Comparison of ENCODE assay signal across 8 cellular contexts in genomic region chr17:37848690-37849616, GRCh38.
DNase-seq lines count a peak whose midpoint lies in the region; ATAC-seq, FAIRE-seq and TF ChIP-seq lines count a peak whose summit lies in the region.

No MANE protein-coding gene starts in this region.

- no peaks in the 10 kb centered on the region for H3K36me3 ChIP-seq in CD8-positive, alpha-beta T cell (ENCODE audit: insufficient read depth, low read length)
- H3K36me3 ChIP-seq in bronchial epithelial cell (ENCODE audit: control insufficient read depth, insufficient read depth, low read length) = no peaks in the 10 kb centered on the region

- H3K27ac ChIP-seq in CD8-positive, alpha-beta T cell (ENCODE audit: low read depth, low read length) = no peak overlapping the region

- no peak overlapping the region for H3K4me3 ChIP-seq in CD8-positive, alpha-beta T cell (ENCODE audit: low read depth, low read length)
- H3K4me3 ChIP-seq in bronchial epithelial cell (ENCODE audit: low read depth, low read length) = no peak overlapping the region

- FAIRE-seq in bronchial epithelial cell (lab: Jason Lieb, UNC) = no peak

- peaks cover 6% of the 10 kb centered on the region for H3K4me1 ChIP-seq in CD8-positive, alpha-beta T cell (ENCODE audit: insufficient read depth, low read length)

- no peak overlapping the region for H3K4me3 Mint-ChIP-seq in CD8-positive, alpha-beta T cell

- POLR2A ChIA-PET in CD8-positive, alpha-beta T cell (lab: Charles Lee) = interaction anchor here (0.7 kb wide), 1 partner anchor 259 kb away, joined by 5 read pairs; no protein-coding TSS in a partner anchor
- POLR2A ChIA-PET in HEK293T (lab: Yijun Ruan, JAX) = no interaction called here

- peaks cover 12% of the 10 kb centered on the region for H3K4me1 Mint-ChIP-seq in CD8-positive, alpha-beta T cell (ENCODE audit: low read depth)

- no peaks in the 10 kb centered on the region for H3K9me3 ChIP-seq in CD8-positive, alpha-beta T cell (ENCODE audit: low read length)

- CTCF ChIA-PET in CD8-positive, alpha-beta T cell (lab: Charles Lee) = interaction anchor here (1.3 kb wide), 1 partner anchor 8 kb away, joined by 3 read pairs; no protein-coding TSS in a partner anchor
- CTCF ChIA-PET in HEK293T (lab: Yijun Ruan, JAX) = no interaction called here

- no peak for DNase-seq in CD8-positive, alpha-beta T cell
- peak; percentile 42 for DNase-seq in NCI-H2029 treated with DMSO at 0.1 percent for 48 hours (lab: John Stamatoyannopoulos, UW)
- peak; percentile 95 for DNase-seq in bronchial epithelial cell (ENCODE audit: low read depth)
- no peak for DNase-seq in stimulated activated naive CD8-positive, alpha-beta T cell treated with anti-CD3 and anti-CD28 coated beads, Interleukin-15, Interleukin-2, amounts not matched to agents 100 U/mL and 50 U/mL, for 24 hours
- DNase-seq in HEK293T (ENCODE audit: extremely low spot score) = no peak
- DNase-seq in DMS 273 treated with DMSO at 0.1 percent for 48 hours (lab: John Stamatoyannopoulos, UW) = no peak

- ATAC-seq in CD8-positive, alpha-beta T cell = peak; percentile 31
- ATAC-seq in GM21360 (IDR thresholded peaks at IDR 0.05; ENCODE audit: unreplicated experiment) (peak; percentile 58), HG02763 (IDR thresholded peaks at IDR 0.05; ENCODE audit: unreplicated experiment) (no peak)
- peak; percentile 81 for ATAC-seq in stimulated activated naive CD8-positive, alpha-beta T cell treated with anti-CD3 and anti-CD28 coated beads, Interleukin-15, Interleukin-2, amounts not matched to agents 100 U/mL and 50 U/mL, for 24 hours

- H3K36me3 Mint-ChIP-seq in CD8-positive, alpha-beta T cell = no peaks in the 10 kb centered on the region

- H3K27me3 ChIP-seq in CD8-positive, alpha-beta T cell (ENCODE audit: insufficient read depth, low read length) = no peaks in the 10 kb centered on the region
- H3K27me3 ChIP-seq in bronchial epithelial cell (ENCODE audit: control insufficient read depth, insufficient read depth, low read length) = no peaks in the 10 kb centered on the region

- no peak overlapping the region for H3K27ac Mint-ChIP-seq in CD8-positive, alpha-beta T cell

- no peaks in the 10 kb centered on the region for H3K27me3 Mint-ChIP-seq in CD8-positive, alpha-beta T cell (ENCODE audit: low read depth)

- H3K9me3 Mint-ChIP-seq in CD8-positive, alpha-beta T cell = no peaks in the 10 kb centered on the region

- intact Hi-C loops in CD8-positive, alpha-beta T cell (cut with DNase I, micrococcal nuclease) = no loop called here

- no peak for TF ChIP-seq CTCF in CD8-positive, alpha-beta T cell (IDR thresholded peaks at IDR 0.05)
- TF ChIP-seq CTCF in bronchial epithelial cell (IDR thresholded peaks at IDR 0.05; ENCODE audit: insufficient read depth, low read length, severe bottlenecking) = no peak

TF ChIP-seq in HEK293T, 16 proteins besides CTCF, POLR2A, EP300 and RAD21:
- TF ChIP-seq ZNF384 (IDR thresholded peaks at IDR 0.05) (no peak), CTBP1 (IDR thresholded peaks at IDR 0.05; ENCODE audit: borderline replicate concordance) (no peak), BHLHE40 (IDR thresholded peaks at IDR 0.05; ENCODE audit: borderline replicate concordance) (no peak), L3MBTL2 (conservative IDR thresholded peaks at IDR 0.05) (no peak), SUZ12 (IDR thresholded peaks at IDR 0.05) (no peak), PKNOX1 (IDR thresholded peaks at IDR 0.05) (no peak), LEF1 (IDR thresholded peaks at IDR 0.05; ENCODE audit: borderline replicate concordance) (no peak), ARNT (IDR thresholded peaks at IDR 0.05) (no peak), ELF4 (IDR thresholded peaks at IDR 0.05) (no peak), FOXK2 (IDR thresholded peaks at IDR 0.05) (no peak)

Comparison
In these comparisons a context has a peak if more than half of its experiments do, and no peak if none do; other contexts are left out.
1. DNase-seq: peak in NCI-H2029 treated with DMSO at 0.1 percent for 48 hours (single experiment) and bronchial epithelial cell (single experiment); none in CD8-positive, alpha-beta T cell (0 of 7), stimulated activated naive CD8-positive, alpha-beta T cell treated with anti-CD3 and anti-CD28 coated beads, Interleukin-15, Interleukin-2, amounts not matched to agents 100 U/mL and 50 U/mL, for 24 hours (single experiment), HEK293T (single experiment) and DMS 273 treated with DMSO at 0.1 percent for 48 hours (single experiment).